ENCODE assay signal across 8 cellular contexts in the genomic region with DNA sequence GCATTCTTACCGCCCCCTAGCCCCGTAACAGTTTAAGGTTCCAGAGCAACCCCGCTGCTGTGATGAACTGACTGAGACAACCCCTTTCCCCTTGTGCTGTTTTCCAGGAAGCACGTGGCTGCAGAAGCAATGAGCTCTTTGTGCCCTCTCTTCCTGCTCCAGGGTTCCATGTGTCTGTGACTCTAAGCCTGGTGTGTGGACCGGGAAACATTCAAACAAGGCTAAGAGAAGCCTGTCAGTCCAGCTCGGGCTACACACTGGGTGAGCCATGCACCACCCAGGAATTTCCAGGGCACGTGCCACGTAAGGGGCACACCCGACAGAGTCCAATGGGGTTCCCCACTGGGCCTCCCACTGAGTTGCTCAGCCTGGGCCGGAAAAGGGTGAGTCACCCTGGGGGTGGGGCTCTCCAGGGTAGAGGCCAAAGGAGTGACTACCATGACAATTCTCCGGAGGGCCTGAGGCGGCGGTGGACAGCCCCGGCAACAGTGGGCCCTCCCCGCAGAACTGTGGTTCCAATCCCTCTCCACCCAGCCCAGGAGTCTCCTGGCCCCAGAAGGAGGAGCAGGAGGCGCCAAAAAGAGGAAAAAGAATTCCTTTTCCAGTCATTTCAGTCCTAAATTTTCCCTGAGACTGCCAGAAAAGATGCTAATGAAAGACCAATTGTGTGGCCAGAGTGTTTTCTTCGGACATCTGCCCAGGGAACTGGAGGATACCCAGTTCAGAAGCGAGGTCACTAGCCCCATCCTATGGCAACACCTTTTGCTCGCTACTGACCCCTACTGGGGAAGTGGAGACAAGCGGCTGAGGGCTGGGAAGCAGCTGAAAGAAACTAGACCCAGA.
DNase-seq lines count a peak whose midpoint lies in the region; ATAC-seq and TF ChIP-seq lines count a peak whose summit lies in the region.

No MANE protein-coding gene starts in this region.

- H3K9me3 Mint-ChIP-seq in T-helper 2 cell treated with Interferon-gamma antibody and Interleukin-4, amounts not matched to agents 5 μg/mL and 100 μg/mL, for 36 hours: no peaks in the 10 kb centered on the region

- H3K27me3 ChIP-seq in hepatocyte: no peaks in the 10 kb centered on the region

- H3K4me1 Mint-ChIP-seq in T-helper 2 cell treated with Interferon-gamma antibody and Interleukin-4, amounts not matched to agents 5 μg/mL and 100 μg/mL, for 36 hours (ENCODE audit: low read depth): peaks cover 21% of the 10 kb centered on the region

- in situ Hi-C loops in G401 (cut with HindIII; ENCODE audit: low sequenced_read_pairs): no loop called here

- peak overlapping the region; percentile 71 for H3K27ac Mint-ChIP-seq in T-helper 2 cell treated with Interferon-gamma antibody and Interleukin-4, amounts not matched to agents 5 μg/mL and 100 μg/mL, for 36 hours

- WGBS in hepatocyte (ENCODE audit: low lambda C conversion rate, missing lambda C conversion rate): 69% methylated on average over 20 of the region's 20 CpGs

- no peaks in the 10 kb centered on the region for H3K79me2 ChIP-seq in hepatocyte

- H3K9me2 ChIP-seq in hepatocyte (replicated peaks; ENCODE audit: insufficient read depth): no peaks in the 10 kb centered on the region

- H4K20me1 ChIP-seq in hepatocyte (ENCODE audit: insufficient read depth, poor library complexity, severe bottlenecking): no peaks in the 10 kb centered on the region

- H3K4me3 ChIP-seq in hepatocyte: no peak overlapping the region
- no peak overlapping the region for H3K4me3 ChIP-seq in skeletal muscle cell (ENCODE audit: low read depth, low read length)

- no peaks in the 10 kb centered on the region for H3K9me3 ChIP-seq in hepatocyte (ENCODE audit: low read depth)

- H3K36me3 ChIP-seq in hepatocyte (replicated peaks; ENCODE audit: insufficient read depth, low read depth): no peaks in the 10 kb centered on the region

- no peak overlapping the region for H3K4me2 ChIP-seq in hepatocyte

- H3K27ac ChIP-seq in hepatocyte: peak overlapping the region; percentile 74

- DNase-seq in G401 (ENCODE audit: low spot score): peak; percentile 51
- peak; percentile 38 for DNase-seq in HuH-7.5 (ENCODE audit: low spot score)
- peak; percentile 88 for DNase-seq in T-helper 2 cell treated with Interferon-gamma antibody and Interleukin-4, amounts not matched to agents 5 μg/mL and 100 μg/mL, for 36 hours (ENCODE audit: low spot score)
- peak in 48 of 58 donors; percentile 3 to 91 (median 56) for DNase-seq in anterior cingulate cortex (lab: John Stamatoyannopoulos, UW)
- peak; percentile 83 for DNase-seq in hepatocyte (ENCODE audit: low spot score)
- peak; percentile 80 for DNase-seq in skeletal muscle cell (ENCODE audit: low read depth)
- DNase-seq in NCI-H2107 (lab: John Stamatoyannopoulos, UW): no peak

- H3K4me3 Mint-ChIP-seq in T-helper 2 cell treated with Interferon-gamma antibody and Interleukin-4, amounts not matched to agents 5 μg/mL and 100 μg/mL, for 36 hours: no peak overlapping the region

- peak; percentile 57 for TF ChIP-seq CTCF in hepatocyte (IDR thresholded peaks at IDR 0.05; ENCODE audit: poor library complexity)

- ATAC-seq in GM21619 (IDR thresholded peaks at IDR 0.05; ENCODE audit: unreplicated experiment): peak; percentile 92

- peaks cover 7% of the 10 kb centered on the region for H3K27me3 Mint-ChIP-seq in T-helper 2 cell treated with Interferon-gamma antibody and Interleukin-4, amounts not matched to agents 5 μg/mL and 100 μg/mL, for 36 hours (ENCODE audit: low read depth)

- no peak overlapping the region for H2AFZ ChIP-seq in hepatocyte

- peaks cover 2% of the 10 kb centered on the region for H3K36me3 Mint-ChIP-seq in T-helper 2 cell treated with Interferon-gamma antibody and Interleukin-4, amounts not matched to agents 5 μg/mL and 100 μg/mL, for 36 hours (ENCODE audit: low read depth)

- peaks cover 4% of the 10 kb centered on the region for H3K4me1 ChIP-seq in hepatocyte (ENCODE audit: insufficient read depth)
